25 cellular contexts compared by ENCODE assay signal in genomic region chr2:74302865-74303264, GRCh38. TPM values are rescaled to one million over a fixed set of nuclear protein-coding genes. Genes with fewer than 3 reads are reported as not detected.
DNase-seq lines count a peak whose midpoint lies in the region; ATAC-seq, FAIRE-seq and TF ChIP-seq lines count a peak whose summit lies in the region.
"Had no signal": no experiment of that assay in that cellular context is flagged by ENCODE, and none has a peak within 500 bp of the region (broad histone marks: within the 10 kb centered on the region; RNA-seq: fewer than 3 reads in every experiment).

No MANE protein-coding gene starts in this region.

- H3K4me2 ChIP-seq in K562 (ENCODE audit: insufficient read depth, low read length): no peak overlapping the region
- H3K4me2 ChIP-seq: BLaER1, GM23338 had no signal

- no peaks in the 10 kb centered on the region for H3K36me3 ChIP-seq in K562 (ENCODE audit: control insufficient read depth, insufficient read depth, low read length)
- H3K36me3 ChIP-seq: BLaER1 had no signal

- H3K27me3 Mint-ChIP-seq in activated CD8-positive, alpha-beta T cell treated with anti-CD3 and anti-CD28 coated beads, Interleukin-2, amount 10 ng/mL, durations not matched to agents 7 days and 5 days (ENCODE audit: low read depth): no peaks in the 10 kb centered on the region
- H3K27me3 Mint-ChIP-seq in activated CD8-positive, alpha-beta T cell treated with anti-CD3 and anti-CD28 coated beads for 36 hours: no peaks in the 10 kb centered on the region
- H3K27me3 Mint-ChIP-seq: B cell; CD4-positive, CD25-positive, alpha-beta regulatory T cell had no signal

- H3K4me1 ChIP-seq in K562 (replicated peaks in 1 of 2; ENCODE audit: control insufficient read depth in 2 of 2, insufficient read depth in 2 of 2, low read length in 2 of 2): peaks cover 7 to 8% of the 10 kb centered on the region in 2 experiments; a peak in 3 of 5 replicates
- H3K4me1 ChIP-seq: BLaER1, Caco-2 had no signal

- H3K79me2 ChIP-seq in K562 (ENCODE audit: control insufficient read depth, insufficient read depth, low read length): no peaks in the 10 kb centered on the region

- no peaks in the 10 kb centered on the region for H3K36me3 Mint-ChIP-seq in activated CD8-positive, alpha-beta T cell treated with anti-CD3 and anti-CD28 coated beads, Interleukin-2, amount 10 ng/mL, durations not matched to agents 7 days and 5 days (ENCODE audit: low read depth)
- peaks cover 14% of the 10 kb centered on the region for H3K36me3 Mint-ChIP-seq in activated CD8-positive, alpha-beta T cell treated with anti-CD3 and anti-CD28 coated beads for 36 hours (ENCODE audit: low read depth)

- no peak for ATAC-seq in activated CD8-positive, alpha-beta T cell treated with anti-CD3 and anti-CD28 coated beads, Interleukin-2, amount 10 ng/mL, durations not matched to agents 7 days and 5 days
- ATAC-seq in activated CD8-positive, alpha-beta T cell treated with anti-CD3 and anti-CD28 coated beads for 36 hours: no peak
- no peak; the same call in 2 of the 3 replicates for ATAC-seq in K562
- ATAC-seq: CD8-positive, alpha-beta T cell; GM12878; GM23338; HCT116 had no signal

- H3K9ac ChIP-seq in K562 (ENCODE audit: insufficient read depth in 1 of 2, low read depth in 2 of 2, low read length in 2 of 2): no peak overlapping the region
- H3K9ac ChIP-seq: BLaER1 had no signal

- no peak for DNase-seq in activated CD8-positive, alpha-beta T cell treated with anti-CD3 and anti-CD28 coated beads, Interleukin-2, amount 10 ng/mL, durations not matched to agents 7 days and 5 days
- no peak for DNase-seq in activated CD8-positive, alpha-beta T cell treated with anti-CD3 and anti-CD28 coated beads for 36 hours
- DNase-seq in K562 (ENCODE audit: extremely low read depth in 1 of 4, low spot score in 3 of 4) (no peak), urothelium cell line (ENCODE audit: low spot score) (no peak), NCI-H2171 treated with DMSO at 0.1 percent for 48 hours (lab: John Stamatoyannopoulos, UW) (no peak), NOMO-1 treated with dmso at 0.1 percent for 144 hours (lab: John Stamatoyannopoulos, UW; ENCODE audit: unreplicated experiment) (no peak)
- DNase-seq: Caco-2; CD4-positive, CD25-positive, alpha-beta regulatory T cell; CD8-positive, alpha-beta T cell; DMS 273 treated with DMSO at 0.1 percent for 48 hours; DMS79; EL; GDM1; H9; HFFc6 had no signal

- 28% methylated on average over 2 of the region's 2 CpGs for WGBS in K562 (ENCODE audit: insufficient coverage, low coverage, missing lambda C conversion rate)

- BruUV-seq in K562 (replicated peaks; lab: Mats Ljungman, UMichigan): no TSS peak

- TF ChIP-seq CTCF in activated CD8-positive, alpha-beta T cell treated with anti-CD3 and anti-CD28 coated beads for 36 hours (IDR thresholded peaks at IDR 0.05): no peak
- TF ChIP-seq CTCF in K562 (IDR thresholded peaks at IDR 0.05 in 2 of 3, conservative IDR thresholded peaks at IDR 0.05 in 1 of 3; ENCODE audit: insufficient read depth in 2 of 3, low read depth in 1 of 3, low read length in 3 of 3): no peak

- FAIRE-seq in K562 (lab: Jason Lieb, UNC) (no peak), urothelium cell line (lab: Jason Lieb, UNC) (peak; percentile 89)
- FAIRE-seq: A204.1, D721Med, GM12878, GM18507 had no signal

- H3K4me3 ChIP-seq in K562: no peak overlapping the region
- H3K4me3 ChIP-seq: BLaER1, GM12878, GM23338 had no signal

- no peaks in the 10 kb centered on the region; a peak in 1 of 5 replicates for H3K27me3 ChIP-seq in K562 (ENCODE audit: control insufficient read depth in 2 of 2, insufficient read depth in 2 of 2, low read length in 2 of 2)
- H3K27me3 ChIP-seq: BLaER1 had no signal

- no peak overlapping the region for H3K4me3 Mint-ChIP-seq in activated CD8-positive, alpha-beta T cell treated with anti-CD3 and anti-CD28 coated beads, Interleukin-2, amount 10 ng/mL, durations not matched to agents 7 days and 5 days
- no peak overlapping the region for H3K4me3 Mint-ChIP-seq in activated CD8-positive, alpha-beta T cell treated with anti-CD3 and anti-CD28 coated beads for 36 hours
- H3K4me3 Mint-ChIP-seq: B cell; CD4-positive, CD25-positive, alpha-beta regulatory T cell; CD8-positive, alpha-beta T cell; GM23338; H9; HFFc6 had no signal

- H3K9me3 ChIP-seq in K562 (replicated peaks; ENCODE audit: control insufficient read depth, insufficient read depth, low read depth, low read length): no peaks in the 10 kb centered on the region

- no peak overlapping the region for H2AFZ ChIP-seq in K562 (ENCODE audit: low read depth, low read length)
- H2AFZ ChIP-seq: GM23338 had no signal

- H3K27ac ChIP-seq in K562 (ENCODE audit: extremely low read depth, low read depth, low read length): no peak overlapping the region
- H3K27ac ChIP-seq: 22Rv1, BLaER1, C4-2B had no signal

- no peaks in the 10 kb centered on the region for H3K4me1 Mint-ChIP-seq in activated CD8-positive, alpha-beta T cell treated with anti-CD3 and anti-CD28 coated beads, Interleukin-2, amount 10 ng/mL, durations not matched to agents 7 days and 5 days (ENCODE audit: low read depth)
- H3K4me1 Mint-ChIP-seq in activated CD8-positive, alpha-beta T cell treated with anti-CD3 and anti-CD28 coated beads for 36 hours (ENCODE audit: low read depth): peaks cover 7% of the 10 kb centered on the region
- H3K4me1 Mint-ChIP-seq: B cell, GM23338 had no signal

- no peaks in the 10 kb centered on the region for H3K9me3 Mint-ChIP-seq in activated CD8-positive, alpha-beta T cell treated with anti-CD3 and anti-CD28 coated beads, Interleukin-2, amount 10 ng/mL, durations not matched to agents 7 days and 5 days (ENCODE audit: insufficient read depth)
- H3K9me3 Mint-ChIP-seq in activated CD8-positive, alpha-beta T cell treated with anti-CD3 and anti-CD28 coated beads for 36 hours: peaks cover 2% of the 10 kb centered on the region

- CTCF ChIA-PET in activated CD8-positive, alpha-beta T cell treated with anti-CD3 and anti-CD28 coated beads, Interleukin-2, amount 10 ng/mL, durations not matched to agents 7 days and 5 days (lab: Charles Lee): interaction anchor here (1.6 kb wide), 1 partner anchor 32 kb away, joined by 4 read pairs; no protein-coding TSS in a partner anchor
- CTCF ChIA-PET in activated CD8-positive, alpha-beta T cell treated with anti-CD3 and anti-CD28 coated beads for 36 hours (lab: Charles Lee): interaction anchor here (1.6 kb wide), 1 partner anchor 32 kb away, joined by 4 read pairs; no protein-coding TSS in a partner anchor
- CTCF ChIA-PET in K562 (lab: Yijun Ruan, JAX; ENCODE audit: low intra/inter-chr PET ratio): no interaction called here

- in situ Hi-C loops in K562 (cut with MboI): no loop called here

- intact Hi-C loops in activated CD8-positive, alpha-beta T cell treated with anti-CD3 and anti-CD28 coated beads for 36 hours (cut with micrococcal nuclease): no loop called here
- intact Hi-C loops in K562 (cut with micrococcal nuclease): no loop called here

- no peak for TF ChIP-seq POLR2A in K562 (conservative IDR thresholded peaks at IDR 0.05)

- H3K9me1 ChIP-seq in K562 (ENCODE audit: control insufficient read depth, insufficient read depth, low read length): no peaks in the 10 kb centered on the region

- H4K20me1 ChIP-seq in K562 (replicated peaks; ENCODE audit: control insufficient read depth, insufficient read depth, low read length): no peaks in the 10 kb centered on the region
- H4K20me1 ChIP-seq: BLaER1 had no signal

- POLR2A ChIA-PET in activated CD8-positive, alpha-beta T cell treated with anti-CD3 and anti-CD28 coated beads, Interleukin-2, amount 10 ng/mL, durations not matched to agents 7 days and 5 days (lab: Charles Lee): no interaction called here
- POLR2A ChIA-PET in activated CD8-positive, alpha-beta T cell treated with anti-CD3 and anti-CD28 coated beads for 36 hours (lab: Charles Lee): no interaction called here
- POLR2A ChIA-PET in K562 (lab: Yijun Ruan, JAX): no interaction called here

- H3K27ac Mint-ChIP-seq in activated CD8-positive, alpha-beta T cell treated with anti-CD3 and anti-CD28 coated beads, Interleukin-2, amount 10 ng/mL, durations not matched to agents 7 days and 5 days: peak overlapping the region; percentile 11
- H3K27ac Mint-ChIP-seq in activated CD8-positive, alpha-beta T cell treated with anti-CD3 and anti-CD28 coated beads for 36 hours: no peak overlapping the region
- H3K27ac Mint-ChIP-seq: B cell; CD8-positive, alpha-beta T cell; GM23338; H9; HFFc6 had no signal

- no peak for TF ChIP-seq EP300 in K562 (IDR thresholded peaks at IDR 0.05; ENCODE audit: low read length)

- TF ChIP-seq RAD21 in K562 (CRISPR knock-in tag; conservative IDR thresholded peaks at IDR 0.05 in 1 of 2, IDR thresholded peaks at IDR 0.05 in 1 of 2): no peak

TF ChIP-seq in K562, 482 proteins besides CTCF, POLR2A, EP300 and RAD21 (continues in another document):
- no peak for TF ChIP-seq EZH2 (IDR thresholded peaks at IDR 0.05; ENCODE audit: borderline replicate concordance, low read depth, low read length)
- TF ChIP-seq MCM3 (IDR thresholded peaks at IDR 0.05): 0 out of 2 replicates have a peak, but pooled peaks have one; percentile 20

RNA-seq across cellular contexts. Expression of gene SLC4A5, which starts 40.4 kb away (rescaled TPM):
- 1 to 10 TPM; 1.6 to 2.8 TPM for total RNA-seq in activated CD8-positive, alpha-beta T cell treated with anti-CD3 and anti-CD28 coated beads, Interleukin-2, amount 10 ng/mL, durations not matched to agents 7 days and 5 days
- 1 to 10 TPM; 1.8 to 2.0 TPM for total RNA-seq in activated CD8-positive, alpha-beta T cell treated with anti-CD3 and anti-CD28 coated beads for 36 hours
- total RNA-seq in K562 (2011; cell fraction: chromatin; rRNA removed; ENCODE audit: low replicate concordance): 0.12 TPM in 1 of 2 replicates, not detected in the other
- not detected in 2 replicates for total RNA-seq in K562 (2011; cell fraction: nucleolus; rRNA removed)
- total RNA-seq in K562 (2011; cell fraction: nucleoplasm; rRNA removed): not detected in 2 replicates
- total RNA-seq in K562 (2014; rRNA removed) (0.05 TPM in 1 of 2 replicates, not detected in the other), K562 (2014; rRNA removed; fragmentation: Illumina TruSeq; extraction: Trizol) (0.03 TPM in 1 of 2 replicates, not detected in the other), K562 (2015; rRNA removed; fragmentation: Illumina TruSeq; extraction: Trizol) (0.34 and 0.69 TPM in 2 replicates), K562 (2021) (0.42 TPM in 1 of 2 replicates, not detected in the other)
- polyA plus RNA-seq in K562 (2011; rRNA removed) (0.03 and 0.05 TPM in 2 replicates), K562 (2014; fragmentation: Illumina TruSeq; extraction: Trizol) (0.03 and 0.16 TPM in 2 replicates), K562 (2014; fragmentation: Nextera tagmentation; extraction: Ambion mirVana) (under 1 TPM; 0.10 to 0.13 TPM), K562 (2014; rRNA removed) (0.13 and 0.77 TPM in 2 replicates)
- 0.12 TPM in 1 of 2 replicates, not detected in the other for polyA plus RNA-seq in K562 (2011; cell fraction: cytosol; rRNA removed)
- 0.10 and 0.57 TPM in 2 replicates for polyA plus RNA-seq in K562 (2011; cell fraction: nucleus; rRNA removed)
- polyA plus RNA-seq in K562 (2012): 0.21 and 0.96 TPM in 2 replicates
- not detected in 2 replicates for polyA minus RNA-seq in K562 (2011; rRNA and poly(A)+ RNA removed)
- not detected in 2 replicates for polyA minus RNA-seq in K562 (2011; cell fraction: cytosol; rRNA and poly(A)+ RNA removed)
- not detected in 2 replicates for polyA minus RNA-seq in K562 (2011; cell fraction: nucleus; rRNA and poly(A)+ RNA removed)
